Comparison of ENCODE assay signal across 12 cellular contexts in genomic region chr10:5589071-5589962, GRCh38.
A peak's percentile ranks its signal among the peaks of the same experiment; 100 is the strongest.
DNase-seq lines count a peak whose midpoint lies in the region; ATAC-seq and TF ChIP-seq lines count a peak whose summit lies in the region.
"Had no signal": no experiment of that assay in that cellular context is flagged by ENCODE, and none has a peak within 500 bp of the region (broad histone marks: within the 10 kb centered on the region; RNA-seq: fewer than 3 reads in every experiment).

No MANE protein-coding gene starts in this region.

- H3K4me1 Mint-ChIP-seq in activated naive CD4-positive, alpha-beta T cell treated with anti-CD3 and anti-CD28 coated beads, Interleukin-2, amount 10 ng/mL, durations not matched to agents 7 days and 5 days, result no peaks in the 10 kb centered on the region

- H2AK5ac ChIP-seq in mesenchymal stem cell (ENCODE audit: low read length, severe bottlenecking), result no peak overlapping the region

- peak overlapping the region; percentile 59 for H3K9ac ChIP-seq in adipocyte (ENCODE audit: low read length)
- peak overlapping the region; percentile 71 for H3K9ac ChIP-seq in mesenchymal stem cell (ENCODE audit: low read length)

- peaks cover 42% of the 10 kb centered on the region for H3K27me3 Mint-ChIP-seq in activated naive CD4-positive, alpha-beta T cell treated with anti-CD3 and anti-CD28 coated beads, Interleukin-2, amount 10 ng/mL, durations not matched to agents 7 days and 5 days

- no peak overlapping the region for H2BK15ac ChIP-seq in mesenchymal stem cell (ENCODE audit: low read depth, poor library complexity, severe bottlenecking)

- H3K4me1 ChIP-seq in heart left ventricle (peaks cover 0 to 47% (median 12%) of the 10 kb centered on the region in 12 donors), adipocyte (ENCODE audit: control insufficient read depth, insufficient read depth, low read length) (peaks cover 12% of the 10 kb centered on the region), mesenchymal stem cell (ENCODE audit: control insufficient read depth, insufficient read depth, low read depth, low read length) (peaks cover 30% of the 10 kb centered on the region)

- H3K23ac ChIP-seq in mesenchymal stem cell (ENCODE audit: low read length in 2 of 2), result no peak overlapping the region

- H3K18ac ChIP-seq in mesenchymal stem cell (ENCODE audit: low read depth in 1 of 2, low read length in 2 of 2), result peak overlapping the region; percentile 50 to 54

- H2BK12ac ChIP-seq in mesenchymal stem cell (ENCODE audit: low read length in 2 of 2), result peak overlapping the region in 1 of 2 experiments; percentile 37

- 93 to 94% (median 94%) methylated on average over 13 to 19 of the region's 19 CpGs for WGBS in heart left ventricle, 4 donors
- 92% methylated on average over 19 of the region's 19 CpGs for WGBS in mesenchymal stem cell

- H3K9me3 ChIP-seq in heart left ventricle, result no peaks in the 10 kb centered on the region
- H3K9me3 ChIP-seq in adipocyte (ENCODE audit: control insufficient read depth, low read length), result peaks cover 7% of the 10 kb centered on the region
- no peaks in the 10 kb centered on the region for H3K9me3 ChIP-seq in mesenchymal stem cell (ENCODE audit: control insufficient read depth, low read length)

- H3K27ac ChIP-seq in heart left ventricle, result no peak overlapping the region
- no peak overlapping the region for H3K27ac ChIP-seq in mesenchymal stem cell (ENCODE audit: low read length, poor library complexity, severe bottlenecking)

- peak overlapping the region; percentile 1 for H4K8ac ChIP-seq in mesenchymal stem cell (ENCODE audit: low read length)

- H2BK120ac ChIP-seq in mesenchymal stem cell (ENCODE audit: low read depth, low read length), result peak overlapping the region; percentile 22

- H3K4me3 Mint-ChIP-seq in activated naive CD4-positive, alpha-beta T cell treated with anti-CD3 and anti-CD28 coated beads, Interleukin-2, amount 10 ng/mL, durations not matched to agents 7 days and 5 days, result no peak overlapping the region
- H3K4me3 Mint-ChIP-seq: activated T-cell treated with anti-CD3 and anti-CD28 coated beads, Interleukin-2, amount 50 U/mL, for 72 hours had no signal

- TF ChIP-seq POLR2A in heart left ventricle (IDR thresholded peaks at IDR 0.05), result no peak

- H4K91ac ChIP-seq in mesenchymal stem cell (ENCODE audit: low read length), result no peak overlapping the region

- H3K14ac ChIP-seq in mesenchymal stem cell (ENCODE audit: low read length in 2 of 2), result peak overlapping the region in 1 of 2 experiments; percentile 35

- peak; percentile 37 for DNase-seq in Right ventricle myocardium inferior (ENCODE audit: missing footprints)
- no peak for DNase-seq in heart left ventricle
- DNase-seq in adipocyte (ENCODE audit: low read depth), result no peak
- no peak for DNase-seq in mesenchymal stem cell
- DNase-seq in middle frontal gyrus (ENCODE audit: extremely low spot score, low spot score), result no peak
- no peak for DNase-seq in activated gamma-delta T cell (lab: John Stamatoyannopoulos, UW)
- no peak for DNase-seq in activated naive CD4-positive, alpha-beta T cell treated with anti-CD3 and anti-CD28 coated beads, Interleukin-2, amount 10 ng/mL, durations not matched to agents 7 days and 5 days
- DNase-seq: activated T-cell treated with anti-CD3 and anti-CD28 coated beads, Interleukin-2, amount 50 U/mL, for 72 hours; amygdala; GDM1; NCI-H1930 had no signal

- no peaks in the 10 kb centered on the region for H3K79me1 ChIP-seq in mesenchymal stem cell (replicated peaks; ENCODE audit: low read length, poor library complexity, severe bottlenecking)

- H3K4ac ChIP-seq in mesenchymal stem cell (ENCODE audit: low read depth in 1 of 2, low read length in 2 of 2), result no peak overlapping the region

- H3K27ac Mint-ChIP-seq in activated naive CD4-positive, alpha-beta T cell treated with anti-CD3 and anti-CD28 coated beads, Interleukin-2, amount 10 ng/mL, durations not matched to agents 7 days and 5 days, result no peak overlapping the region
- H3K27ac Mint-ChIP-seq: activated T-cell treated with anti-CD3 and anti-CD28 coated beads, Interleukin-2, amount 50 U/mL, for 72 hours had no signal

- CTCF ChIA-PET in activated naive CD4-positive, alpha-beta T cell treated with anti-CD3 and anti-CD28 coated beads, Interleukin-2, amount 10 ng/mL, durations not matched to agents 7 days and 5 days (lab: Charles Lee), result interaction anchor here (1.0 to 1.2 kb wide), 3 partner anchors 33 to 147 kb away, joined by 4 to 5 read pairs (median 4); no protein-coding TSS in a partner anchor

- ATAC-seq in Right ventricle myocardium inferior (no peak), heart left ventricle (no peak), GM18873 (IDR thresholded peaks at IDR 0.05; ENCODE audit: low FRiP score, unreplicated experiment) (no peak)

- H2AFZ ChIP-seq in mesenchymal stem cell (ENCODE audit: low read depth, low read length), result peak overlapping the region; percentile 29

- H3K27me3 ChIP-seq in heart left ventricle (peaks cover 0 to 5% (median 0%) of the 10 kb centered on the region in 9 donors), adipocyte (replicated peaks; ENCODE audit: control insufficient read depth, insufficient read depth, low read length) (no peaks in the 10 kb centered on the region), mesenchymal stem cell (ENCODE audit: control insufficient read depth in 1 of 2, insufficient read depth in 1 of 2, low read length in 2 of 2) (no peaks in the 10 kb centered on the region)

- intact Hi-C loops in Right ventricle myocardium inferior (cut with DNase I) (no loop called here), heart left ventricle (cut with DNase I) (no loop called here)

- TF ChIP-seq CTCF in heart left ventricle (IDR thresholded peaks at IDR 0.05), result no peak

- H3K4me3 ChIP-seq in heart left ventricle, result no peak overlapping the region
- H3K4me3 ChIP-seq in adipocyte (ENCODE audit: low read length), result no peak overlapping the region
- H3K4me3 ChIP-seq in mesenchymal stem cell (ENCODE audit: insufficient read depth in 1 of 2, low read depth in 1 of 2, low read length in 2 of 2), result no peak overlapping the region

- no peak overlapping the region for H2BK5ac ChIP-seq in mesenchymal stem cell (ENCODE audit: low read depth, low read length, poor library complexity, severe bottlenecking)

- H3K36me3 Mint-ChIP-seq in activated naive CD4-positive, alpha-beta T cell treated with anti-CD3 and anti-CD28 coated beads, Interleukin-2, amount 10 ng/mL, durations not matched to agents 7 days and 5 days, result no peaks in the 10 kb centered on the region

- H3K9me3 Mint-ChIP-seq in activated naive CD4-positive, alpha-beta T cell treated with anti-CD3 and anti-CD28 coated beads, Interleukin-2, amount 10 ng/mL, durations not matched to agents 7 days and 5 days, result no peaks in the 10 kb centered on the region
- H3K9me3 Mint-ChIP-seq: activated T-cell treated with anti-CD3 and anti-CD28 coated beads, Interleukin-2, amount 50 U/mL, for 72 hours had no signal

- H3K36me3 ChIP-seq in heart left ventricle (no peaks in the 10 kb centered on the region), adipocyte (ENCODE audit: control insufficient read depth, insufficient read depth, low read length, severe bottlenecking) (no peaks in the 10 kb centered on the region), mesenchymal stem cell (ENCODE audit: control insufficient read depth in 1 of 2, insufficient read depth in 2 of 2, low read depth in 1 of 2, low read length in 2 of 2) (no peaks in the 10 kb centered on the region)

- H3K4me2 ChIP-seq in mesenchymal stem cell (ENCODE audit: low read length, poor library complexity, severe bottlenecking), result no peak overlapping the region
